In genomic region chr2:36555789-36556188, GRCh38 we compare ENCODE assay signal across 17 cellular contexts. TPM values are rescaled to one million over a fixed set of nuclear protein-coding genes. Genes with fewer than 3 reads are reported as not detected.
DNase-seq lines count a peak whose midpoint lies in the region; ATAC-seq and TF ChIP-seq lines count a peak whose summit lies in the region.
"Had no signal": no experiment of that assay in that cellular context is flagged by ENCODE, and none has a peak within 500 bp of the region (broad histone marks: within the 10 kb centered on the region; RNA-seq: fewer than 3 reads in every experiment).

No MANE protein-coding gene starts in this region.

- H3K27me3 ChIP-seq in GM23248 (replicated peaks; ENCODE audit: insufficient read depth) (no peaks in the 10 kb centered on the region), adipocyte (replicated peaks; ENCODE audit: control insufficient read depth, insufficient read depth, low read length) (no peaks in the 10 kb centered on the region), thoracic aorta (replicated peaks; ENCODE audit: insufficient read depth) (no peaks in the 10 kb centered on the region)

- TF ChIP-seq CTCF in nephron progenitor cell (IDR thresholded peaks at IDR 0.05) (no peak), thoracic aorta (IDR thresholded peaks at IDR 0.05) (no peak)

- peaks cover 27% of the 10 kb centered on the region for H3K79me2 ChIP-seq in GM23248 (ENCODE audit: insufficient read depth)

- no peak overlapping the region for H3K4me3 ChIP-seq in GM23248
- H3K4me3 ChIP-seq in adipocyte (ENCODE audit: low read length), result no peak overlapping the region
- no peak overlapping the region for H3K4me3 ChIP-seq in thoracic aorta
- H3K4me3 ChIP-seq: HAP-1 had no signal

- peak overlapping the region; percentile 49 for H3K27ac Mint-ChIP-seq in nephron progenitor cell

- no peaks in the 10 kb centered on the region for H3K9me2 ChIP-seq in GM23248 (ENCODE audit: insufficient read depth)

- H3K36me3 ChIP-seq in GM23248 (ENCODE audit: low read depth) (peaks cover 49% of the 10 kb centered on the region), adipocyte (ENCODE audit: control insufficient read depth, insufficient read depth, low read length, severe bottlenecking) (peaks cover 73% of the 10 kb centered on the region), thoracic aorta (peaks cover 3% of the 10 kb centered on the region)

- no peak overlapping the region for H3K4me2 ChIP-seq in GM23248 (ENCODE audit: unreplicated experiment)

- peaks cover 49% of the 10 kb centered on the region for H3K36me3 Mint-ChIP-seq in nephron progenitor cell (ENCODE audit: low read depth)

- H3K9me3 Mint-ChIP-seq in nephron progenitor cell, result no peaks in the 10 kb centered on the region
- H3K9me3 Mint-ChIP-seq: CD4-positive, CD25-positive, alpha-beta regulatory T cell had no signal

- DNase-seq in GM23248 (no peak), adipocyte (ENCODE audit: low read depth) (no peak), nephron progenitor cell (no peak), thoracic aorta (ENCODE audit: low spot score) (no peak), islet precursor cell (no peak)
- DNase-seq: ACHN; CD4-positive, CD25-positive, alpha-beta regulatory T cell; DMS53; NCI-H1417 treated with DMSO at 0.1 percent for 48 hours; NCI-H2029 treated with DMSO at 0.1 percent for 48 hours; NCI-H2171 treated with DMSO at 0.1 percent for 48 hours; NCI-H446 treated with DMSO at 0.1 percent for 48 hours; NK-92 treated with Interleukin-12 subunit alpha and Interleukin-12 subunit beta, amount 100 ng/mL, for 24 hours; OCI-M1 had no signal

- 83 to 87% methylated on average over 3 of the region's 3 CpGs for WGBS in GM23248 (ENCODE audit: low coverage in 1 of 2, low lambda C conversion rate in 2 of 2, missing lambda C conversion rate in 2 of 2), 2 experiments

- H3K27ac ChIP-seq in GM23248 (peak overlapping the region; percentile 57), thoracic aorta (peak overlapping the region; percentile 40 to 49)

- peaks cover 60% of the 10 kb centered on the region for H3K4me1 ChIP-seq in GM23248 (ENCODE audit: insufficient read depth)
- peaks cover 42% of the 10 kb centered on the region for H3K4me1 ChIP-seq in adipocyte (ENCODE audit: control insufficient read depth, insufficient read depth, low read length)
- peaks cover 20 to 32% of the 10 kb centered on the region in 2 donors for H3K4me1 ChIP-seq in thoracic aorta (ENCODE audit: control insufficient read depth in 1 of 2, low read depth in 2 of 2)

- no peaks in the 10 kb centered on the region for H3K27me3 Mint-ChIP-seq in nephron progenitor cell (ENCODE audit: low read depth, poor library complexity)
- H3K27me3 Mint-ChIP-seq: CD4-positive, CD25-positive, alpha-beta regulatory T cell had no signal

- no peak overlapping the region for H3K4me3 Mint-ChIP-seq in nephron progenitor cell
- H3K4me3 Mint-ChIP-seq: CD4-positive, CD25-positive, alpha-beta regulatory T cell had no signal

- peaks cover 34% of the 10 kb centered on the region for H3K4me1 Mint-ChIP-seq in nephron progenitor cell

- H4K20me1 ChIP-seq in GM23248 (ENCODE audit: insufficient read depth), result no peaks in the 10 kb centered on the region

- no peak for ATAC-seq in thoracic aorta (ENCODE audit: insufficient number of reproducible peaks, low FRiP score, low read depth)
- no peak for ATAC-seq in GM21515 (IDR thresholded peaks at IDR 0.05; ENCODE audit: unreplicated experiment)
- ATAC-seq in HG03521 (IDR thresholded peaks at IDR 0.05; ENCODE audit: unreplicated experiment), result no peak

- peaks cover 100% of the 10 kb centered on the region for H3F3A ChIP-seq in GM23248 (ENCODE audit: insufficient read depth)

- no peak overlapping the region for H2AFZ ChIP-seq in GM23248

- H3K9me3 ChIP-seq in GM23248 (ENCODE audit: low read depth), result no peaks in the 10 kb centered on the region
- H3K9me3 ChIP-seq in adipocyte (ENCODE audit: control insufficient read depth, low read length), result no peaks in the 10 kb centered on the region
- no peaks in the 10 kb centered on the region for H3K9me3 ChIP-seq in thoracic aorta
- H3K9me3 ChIP-seq: HAP-1 had no signal

- no peak overlapping the region for H3K9ac ChIP-seq in GM23248
- H3K9ac ChIP-seq in adipocyte (ENCODE audit: low read length), result peak overlapping the region; percentile 68

- in situ Hi-C loops in GM23248 (cut with MboI), result loop anchor here (25.0 kb wide), 1 partner anchor 232 kb away; no protein-coding TSS in a partner anchor

RNA-seq across cellular contexts. Expression of gene FEZ2, which starts 42.2 kb away (rescaled TPM):
- total RNA-seq in GM23248 (2014; rRNA removed; shearing (Covaris generic)), result 86.2 and 93.2 TPM in 2 replicates
- 48.8 and 50.5 TPM in 2 replicates for polyA plus RNA-seq in GM23248 (2016; fragmentation: Nextera tagmentation; extraction: Ambion mirVana)
- 10 to 100 TPM; 42.0 to 51.4 TPM for total RNA-seq in thoracic aorta
